In the genomic region with DNA sequence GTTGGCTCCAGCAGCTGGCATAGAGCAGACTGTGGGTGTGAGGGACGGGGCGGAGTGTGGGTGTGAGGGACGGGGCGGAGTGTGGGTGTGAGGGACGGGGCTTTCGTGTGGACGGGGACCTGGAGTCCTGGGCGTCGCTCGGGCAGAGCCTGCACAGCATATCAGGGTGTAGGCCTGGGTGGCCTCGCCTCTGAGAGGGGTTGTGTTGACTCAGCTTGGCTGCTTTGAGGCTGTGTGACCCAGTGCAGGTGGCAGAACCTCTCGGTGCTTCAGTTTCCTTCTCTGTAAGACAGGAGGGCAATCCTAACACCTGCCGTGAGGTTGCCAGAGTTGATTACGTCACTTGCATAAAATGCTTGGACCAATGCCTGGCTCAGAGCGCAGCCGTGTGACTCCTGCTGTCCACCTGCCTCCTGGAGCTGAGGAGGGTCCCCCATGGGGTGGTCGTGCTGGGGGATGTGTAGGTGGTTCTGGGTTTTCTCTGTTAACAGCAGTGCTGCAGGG, we compare ENCODE assay signal across 11 cellular contexts. TPM values are rescaled to one million over a fixed set of nuclear protein-coding genes. Genes with fewer than 3 reads are reported as not detected.
DNase-seq lines count a peak whose midpoint lies in the region; ATAC-seq and TF ChIP-seq lines count a peak whose summit lies in the region.
"Had no signal": no experiment of that assay in that cellular context is flagged by ENCODE, and none has a peak within 500 bp of the region (broad histone marks: within the 10 kb centered on the region; RNA-seq: fewer than 3 reads in every experiment).

No MANE protein-coding gene starts in this region.

- H3K79me2 ChIP-seq in DND-41 (ENCODE audit: insufficient read depth, low read length) (peaks cover 2% of the 10 kb centered on the region; the same call in 1 of the 2 replicates), PC-3 (ENCODE audit: low read length) (peaks cover 91% of the 10 kb centered on the region)

- H3F3A ChIP-seq in PC-3 (ENCODE audit: low read length, unreplicated experiment) = no peaks in the 10 kb centered on the region

- CTCF ChIA-PET in PC-3 (lab: Charles Lee) = no interaction called here

- H3K4me1 ChIP-seq in DND-41 (ENCODE audit: insufficient read depth, low read length) = no peaks in the 10 kb centered on the region
- H3K4me1 ChIP-seq in PC-3 (ENCODE audit: insufficient read depth, low read length) = peaks cover 6% of the 10 kb centered on the region
- H3K4me1 ChIP-seq in skeletal muscle satellite cell (ENCODE audit: control insufficient read depth, insufficient read depth, low read length) = peaks cover 45% of the 10 kb centered on the region
- peaks cover 15 to 17% of the 10 kb centered on the region in 2 donors for H3K4me1 ChIP-seq in gastrocnemius medialis

- H3K4me2 ChIP-seq in DND-41 (ENCODE audit: insufficient read depth, low read length) (no peak overlapping the region), PC-3 (ENCODE audit: low read length) (no peak overlapping the region), skeletal muscle satellite cell (ENCODE audit: low read length) (peak overlapping the region; percentile 73)
- H3K4me2 ChIP-seq: PC-9 had no signal

- in situ Hi-C loops in gastrocnemius medialis (cut with MboI; ENCODE audit: low sequenced_read_pairs in 4 of 4) = no loop called here

- BruUV-seq in PC-3 (replicated peaks; lab: Mats Ljungman, UMichigan) = TSS peak; percentile 11

- H4K20me1 ChIP-seq in DND-41 (ENCODE audit: insufficient read depth, low read length) = peaks cover 23% of the 10 kb centered on the region
- 0 out of 2 replicates have a peak, but pooled peaks cover 34% of the 10 kb centered on the region for H4K20me1 ChIP-seq in PC-3 (ENCODE audit: low read length)

- H2AFZ ChIP-seq in DND-41 (ENCODE audit: low read depth, low read length) = no peak overlapping the region
- no peak overlapping the region for H2AFZ ChIP-seq in PC-3 (ENCODE audit: low read length)
- H2AFZ ChIP-seq: PC-9 had no signal

- TF ChIP-seq POLR2A in gastrocnemius medialis (IDR thresholded peaks at IDR 0.05) = no peak

- ATAC-seq in DND-41 (ENCODE audit: insufficient read depth, low read depth) (peak; percentile 20; the same call in 1 of the 3 replicates), PC-3 (peak; percentile 25; the same call in 1 of the 2 replicates), gastrocnemius medialis (no peak), GM18870 (IDR thresholded peaks at IDR 0.05; ENCODE audit: unreplicated experiment) (no peak), HG02970 (IDR thresholded peaks at IDR 0.05; ENCODE audit: low FRiP score, unreplicated experiment) (no peak)

- H3K4me3 ChIP-seq in DND-41 (ENCODE audit: low read depth in 1 of 2, low read length in 2 of 2) (no peak overlapping the region), PC-3 (ENCODE audit: low read length) (no peak overlapping the region), epithelial cell of esophagus (ENCODE audit: low read length) (no peak overlapping the region), skeletal muscle satellite cell (ENCODE audit: low read length) (no peak overlapping the region), gastrocnemius medialis (no peak overlapping the region)
- H3K4me3 ChIP-seq: ovary, PC-9 had no signal

- DNase-seq in DND-41 (no peak), PC-3 (no peak), epithelial cell of esophagus (ENCODE audit: low read depth) (peak; percentile 53), gastrocnemius medialis (no peak), posterior vena cava (ENCODE audit: low spot score) (no peak)
- DNase-seq: H7, PC-9 had no signal

- H3K9me3 ChIP-seq in DND-41 (ENCODE audit: insufficient read depth, low read length, severe bottlenecking) = no peaks in the 10 kb centered on the region
- no peaks in the 10 kb centered on the region for H3K9me3 ChIP-seq in PC-3 (ENCODE audit: low read length)
- no peaks in the 10 kb centered on the region for H3K9me3 ChIP-seq in skeletal muscle satellite cell (replicated peaks; ENCODE audit: low read length)
- H3K9me3 ChIP-seq in gastrocnemius medialis = no peaks in the 10 kb centered on the region
- H3K9me3 ChIP-seq: ovary had no signal

- H3K9ac ChIP-seq in DND-41 (ENCODE audit: low read depth, low read length) = no peak overlapping the region
- H3K9ac ChIP-seq in PC-3 (ENCODE audit: low read length) = no peak overlapping the region
- no peak overlapping the region for H3K9ac ChIP-seq in skeletal muscle satellite cell (ENCODE audit: low read depth, low read length)

- H3K27me3 ChIP-seq in DND-41 (ENCODE audit: insufficient read depth, low read length, poor library complexity) (no peaks in the 10 kb centered on the region), PC-3 (ENCODE audit: low read length) (no peaks in the 10 kb centered on the region), skeletal muscle satellite cell (ENCODE audit: control insufficient read depth, insufficient read depth, low read length) (no peaks in the 10 kb centered on the region), gastrocnemius medialis (no peaks in the 10 kb centered on the region)
- H3K27me3 ChIP-seq: ovary had no signal

- H3K9me2 ChIP-seq in PC-3 (replicated peaks; ENCODE audit: low read length) = no peaks in the 10 kb centered on the region

- intact Hi-C loops in PC-3 (cut with micrococcal nuclease) (no loop called here), gastrocnemius medialis (cut with DNase I; ENCODE audit: low total_unique reads) (no loop called here), posterior vena cava (cut with DNase I) (no loop called here)

- H3K27ac ChIP-seq in DND-41 (ENCODE audit: low read length) (no peak overlapping the region), PC-3 (ENCODE audit: low read length) (no peak overlapping the region), gastrocnemius medialis (no peak overlapping the region)
- H3K27ac ChIP-seq: PC-9 had no signal

- POLR2A ChIA-PET in PC-3 (lab: Charles Lee; ENCODE audit: unreplicated experiment) = no interaction called here

- no peaks in the 10 kb centered on the region for H3K36me3 ChIP-seq in DND-41 (ENCODE audit: insufficient read depth, low read length)
- H3K36me3 ChIP-seq in PC-3 (ENCODE audit: low read depth, low read length) = peaks cover 55% of the 10 kb centered on the region
- peaks cover 23% of the 10 kb centered on the region for H3K36me3 ChIP-seq in skeletal muscle satellite cell (ENCODE audit: insufficient read depth, low read length)
- H3K36me3 ChIP-seq in gastrocnemius medialis = no peaks in the 10 kb centered on the region
- H3K36me3 ChIP-seq: ovary had no signal

- no peak for TF ChIP-seq CTCF in DND-41 (IDR thresholded peaks at IDR 0.05; ENCODE audit: borderline replicate concordance, extremely low read depth, low read length, poor library complexity, severe bottlenecking)
- TF ChIP-seq CTCF in PC-3 (conservative IDR thresholded peaks at IDR 0.05; ENCODE audit: low read depth, low read length) = no peak
- TF ChIP-seq CTCF in epithelial cell of esophagus (IDR thresholded peaks at IDR 0.05; ENCODE audit: insufficient read depth, low read depth, low read length, missing control alignments) = no peak
- no peak for TF ChIP-seq CTCF in gastrocnemius medialis (IDR thresholded peaks at IDR 0.05 in 4 of 5, conservative IDR thresholded peaks at IDR 0.05 in 1 of 5)

RNA-seq across cellular contexts. Expression of gene PDXK, which starts 15.3 kb away (rescaled TPM):
- total RNA-seq in PC-3 (2014; rRNA removed) (423 and 464 TPM in 2 replicates), gastrocnemius medialis (10 to 100 TPM; 12.4 to 39.2 (median 21.9) TPM), posterior vena cava (100 to 1,000 TPM in 1 of 2 donors, 10 to 100 TPM in 1; 74.7 to 109 TPM)
- total RNA-seq in skeletal muscle satellite cell (2012; rRNA removed) = 59.4 and 61.1 TPM in 2 replicates

RNA-seq across cellular contexts. Expression of gene CSTB, which starts 41.9 kb away (rescaled TPM):
- total RNA-seq in PC-3 (2014; rRNA removed) (99.2 and 151 TPM in 2 replicates), gastrocnemius medialis (1 to 10 TPM; 1.3 to 5.9 (median 5.2) TPM), posterior vena cava (10 to 100 TPM; 29.0 to 48.6 TPM)
- 15.5 and 28.0 TPM in 2 replicates for total RNA-seq in skeletal muscle satellite cell (2012; rRNA removed)

RNA-seq across cellular contexts. Expression of gene RRP1, which starts 55.2 kb away (rescaled TPM):
- total RNA-seq in PC-3 (2014; rRNA removed) = 76.4 and 96.6 TPM in 2 replicates
- total RNA-seq in skeletal muscle satellite cell (2012; rRNA removed) = 28.9 and 30.4 TPM in 2 replicates
- 10 to 100 TPM; 17.5 to 32.0 (median 25.1) TPM for total RNA-seq in gastrocnemius medialis
- total RNA-seq in posterior vena cava = 10 to 100 TPM; 10.7 to 14.3 TPM

Comparison
In these comparisons a context has a peak if more than half of its experiments do, and no peak if none do; other contexts are left out.
1. ATAC-seq: peak in DND-41 (single experiment) and PC-3 (single experiment); none in gastrocnemius medialis (0 of 2), GM18870 (single experiment) and HG02970 (single experiment).
2. RNA of gene CSTB, which starts 41.9 kb away (total RNA-seq): 99.2 to 151 TPM in PC-3 and 29.0 to 48.6 TPM in posterior vena cava; 1.3 to 5.9 TPM in gastrocnemius medialis; every median in the first group is over 4 times any median in the second.